22 cellular contexts compared by ENCODE assay signal in genomic region chr15:45869034-45869668, GRCh38.
DNase-seq lines count a peak whose midpoint lies in the region; ATAC-seq, FAIRE-seq and TF ChIP-seq lines count a peak whose summit lies in the region.
"Had no signal": no experiment of that assay in that cellular context is flagged by ENCODE, and none has a peak within 500 bp of the region (broad histone marks: within the 10 kb centered on the region; RNA-seq: fewer than 3 reads in every experiment).

No MANE protein-coding gene starts in this region.

- H3K36me3 ChIP-seq in pancreas = no peaks in the 10 kb centered on the region
- H3K36me3 ChIP-seq: brain microvascular endothelial cell, esophagus muscularis mucosa, gastrocnemius medialis, tibial nerve had no signal

- intact Hi-C loops in pancreas (cut with DNase I) = no loop called here
- intact Hi-C loops in activated CD4-positive, alpha-beta T cell treated with anti-CD3 and anti-CD28 coated beads, Interleukin-2, amount 10 ng/mL, durations not matched to agents 24 days and 14 days (cut with micrococcal nuclease) = no loop called here

- FAIRE-seq in pancreas (lab: Jason Lieb, UNC) = no peak
- FAIRE-seq: RCC 7860, TTC549 had no signal

- no peak overlapping the region for H3K27ac Mint-ChIP-seq in activated CD4-positive, alpha-beta T cell treated with anti-CD3 and anti-CD28 coated beads, Interleukin-2, amount 10 ng/mL, durations not matched to agents 24 days and 14 days
- H3K27ac Mint-ChIP-seq: activated CD8-positive, alpha-beta memory T cell treated with anti-CD3 and anti-CD28 coated beads, Interleukin-2, amount 10 ng/mL, durations not matched to agents 7 days and 5 days; effector memory CD8-positive, alpha-beta T cell; stimulated activated naive CD8-positive, alpha-beta T cell treated with anti-CD3 and anti-CD28 coated beads, Interleukin-15, amount 100 ng/mL, for 72 hours had no signal

- no peaks in the 10 kb centered on the region for H3K27me3 Mint-ChIP-seq in activated CD4-positive, alpha-beta T cell treated with anti-CD3 and anti-CD28 coated beads, Interleukin-2, amount 10 ng/mL, durations not matched to agents 24 days and 14 days
- H3K27me3 Mint-ChIP-seq: activated CD8-positive, alpha-beta memory T cell treated with anti-CD3 and anti-CD28 coated beads, Interleukin-2, amount 10 ng/mL, durations not matched to agents 7 days and 5 days had no signal

- DNase-seq in Kasumi-1 (lab: John Stamatoyannopoulos, UW) (peak; percentile 53 to 55), OCI-M1 (lab: John Stamatoyannopoulos, UW) (peak; percentile 66), retina (no peak), pancreas (no peak)
- no peak for DNase-seq in activated CD4-positive, alpha-beta T cell treated with anti-CD3 and anti-CD28 coated beads, Interleukin-2, amount 10 ng/mL, durations not matched to agents 24 days and 14 days
- DNase-seq: activated CD4-positive, alpha-beta T cell treated with anti-CD3 and anti-CD28 coated beads for 48 hours; activated CD8-positive, alpha-beta memory T cell treated with anti-CD3 and anti-CD28 coated beads, Interleukin-2, amount 10 ng/mL, durations not matched to agents 7 days and 5 days; brain microvascular endothelial cell; effector memory CD8-positive, alpha-beta T cell; gastrocnemius medialis; GOT3; kidney glomerular epithelial cell; NCI-H1694; NCI-H774; stimulated activated CD4-positive, alpha-beta T cell treated with anti-CD3 and anti-CD28 coated beads, Interleukin-4, amount 100 ng/mL, for 24 hours; stimulated activated naive CD8-positive, alpha-beta T cell treated with anti-CD3 and anti-CD28 coated beads, Interleukin-15, amount 100 ng/mL, for 72 hours had no signal

- TF ChIP-seq CTCF in pancreas (IDR thresholded peaks at IDR 0.05) = no peak

- no peaks in the 10 kb centered on the region for H3K27me3 ChIP-seq in pancreas
- H3K27me3 ChIP-seq: brain microvascular endothelial cell, esophagus muscularis mucosa, gastrocnemius medialis, tibial nerve had no signal

- H3K4me3 Mint-ChIP-seq in activated CD4-positive, alpha-beta T cell treated with anti-CD3 and anti-CD28 coated beads, Interleukin-2, amount 10 ng/mL, durations not matched to agents 24 days and 14 days = no peak overlapping the region
- H3K4me3 Mint-ChIP-seq: activated CD8-positive, alpha-beta memory T cell treated with anti-CD3 and anti-CD28 coated beads, Interleukin-2, amount 10 ng/mL, durations not matched to agents 7 days and 5 days; effector memory CD8-positive, alpha-beta T cell; stimulated activated naive CD8-positive, alpha-beta T cell treated with anti-CD3 and anti-CD28 coated beads, Interleukin-15, amount 100 ng/mL, for 72 hours had no signal

- H3K36me3 Mint-ChIP-seq in activated CD4-positive, alpha-beta T cell treated with anti-CD3 and anti-CD28 coated beads, Interleukin-2, amount 10 ng/mL, durations not matched to agents 24 days and 14 days (ENCODE audit: low read depth) = no peaks in the 10 kb centered on the region
- H3K36me3 Mint-ChIP-seq: activated CD8-positive, alpha-beta memory T cell treated with anti-CD3 and anti-CD28 coated beads, Interleukin-2, amount 10 ng/mL, durations not matched to agents 7 days and 5 days had no signal

- no peaks in the 10 kb centered on the region for H3K9me3 ChIP-seq in pancreas
- H3K9me3 ChIP-seq: gastrocnemius medialis had no signal

- ATAC-seq in GM19463 (IDR thresholded peaks at IDR 0.05; ENCODE audit: unreplicated experiment) = peak; percentile 75
- no peak for ATAC-seq in GM19035 (IDR thresholded peaks at IDR 0.05; ENCODE audit: unreplicated experiment)
- no peak for ATAC-seq in pancreas
- ATAC-seq: activated CD8-positive, alpha-beta memory T cell treated with anti-CD3 and anti-CD28 coated beads, Interleukin-2, amount 10 ng/mL, durations not matched to agents 7 days and 5 days; effector memory CD8-positive, alpha-beta T cell; gastrocnemius medialis; stimulated activated naive CD8-positive, alpha-beta T cell treated with anti-CD3 and anti-CD28 coated beads, Interleukin-15, amount 100 ng/mL, for 72 hours had no signal

- no peak overlapping the region for H3K27ac ChIP-seq in pancreas
- H3K27ac ChIP-seq: brain microvascular endothelial cell, esophagus muscularis mucosa, gastrocnemius medialis, tibial nerve had no signal

- 89 to 90% methylated on average over 5 of the region's 5 CpGs for WGBS in pancreas, 2 donors

- H3K4me1 ChIP-seq in pancreas = no peaks in the 10 kb centered on the region
- H3K4me1 ChIP-seq: esophagus muscularis mucosa, gastrocnemius medialis, tibial nerve had no signal

- H3K4me1 Mint-ChIP-seq in activated CD4-positive, alpha-beta T cell treated with anti-CD3 and anti-CD28 coated beads, Interleukin-2, amount 10 ng/mL, durations not matched to agents 24 days and 14 days = no peaks in the 10 kb centered on the region
- H3K4me1 Mint-ChIP-seq: activated CD8-positive, alpha-beta memory T cell treated with anti-CD3 and anti-CD28 coated beads, Interleukin-2, amount 10 ng/mL, durations not matched to agents 7 days and 5 days; stimulated activated naive CD8-positive, alpha-beta T cell treated with anti-CD3 and anti-CD28 coated beads, Interleukin-15, amount 100 ng/mL, for 72 hours had no signal

- no peak overlapping the region for H3K4me3 ChIP-seq in pancreas
- H3K4me3 ChIP-seq: esophagus muscularis mucosa, gastrocnemius medialis, tibial nerve had no signal

- H3K9me3 Mint-ChIP-seq in activated CD4-positive, alpha-beta T cell treated with anti-CD3 and anti-CD28 coated beads, Interleukin-2, amount 10 ng/mL, durations not matched to agents 24 days and 14 days = peaks cover 2% of the 10 kb centered on the region

Comparison
In these comparisons a context has a peak if more than half of its experiments do, and no peak if none do; other contexts are left out.
1. DNase-seq: peak in Kasumi-1 (2 of 2) and OCI-M1 (single experiment); none in retina (single experiment), pancreas (0 of 6) and activated CD4-positive, alpha-beta T cell treated with anti-CD3 and anti-CD28 coated beads, Interleukin-2, amount 10 ng/mL, durations not matched to agents 24 days and 14 days (single experiment).